ENCODE assay signal across 10 cellular contexts in genomic region chr2:159995038-159995437, GRCh38.
"Had no signal": no experiment of that assay in that cellular context is flagged by ENCODE, and none has a peak within 500 bp of the region (broad histone marks: within the 10 kb centered on the region; RNA-seq: fewer than 3 reads in every experiment).

No MANE protein-coding gene starts in this region.

- H3K9me3 Mint-ChIP-seq: HFFc6 had no signal

- H3K4me3 ChIP-seq: GM23248, HAP-1 had no signal

- DNase-seq: GM23248, GOT3, H7, HFFc6, KBM-7 had no signal

- H3K9me3 ChIP-seq: HAP-1 had no signal

- H3K27ac ChIP-seq: GM23248, HL-60 had no signal

- H3K9ac ChIP-seq: GM23248 had no signal

- ATAC-seq: HCT116, HepG2 had no signal

- H3K36me3 ChIP-seq: HAP-1 had no signal

- H2AFZ ChIP-seq: GM23248 had no signal

- H3K4me3 Mint-ChIP-seq: HFFc6, IgD-negative memory B cell had no signal

- H3K4me1 Mint-ChIP-seq: IgD-negative memory B cell had no signal

- H3K36me3 Mint-ChIP-seq: IgD-negative memory B cell had no signal

- H3K27ac Mint-ChIP-seq: HFFc6, IgD-negative memory B cell had no signal
